Comparison of ENCODE assay signal across 9 cellular contexts in the genomic region with DNA sequence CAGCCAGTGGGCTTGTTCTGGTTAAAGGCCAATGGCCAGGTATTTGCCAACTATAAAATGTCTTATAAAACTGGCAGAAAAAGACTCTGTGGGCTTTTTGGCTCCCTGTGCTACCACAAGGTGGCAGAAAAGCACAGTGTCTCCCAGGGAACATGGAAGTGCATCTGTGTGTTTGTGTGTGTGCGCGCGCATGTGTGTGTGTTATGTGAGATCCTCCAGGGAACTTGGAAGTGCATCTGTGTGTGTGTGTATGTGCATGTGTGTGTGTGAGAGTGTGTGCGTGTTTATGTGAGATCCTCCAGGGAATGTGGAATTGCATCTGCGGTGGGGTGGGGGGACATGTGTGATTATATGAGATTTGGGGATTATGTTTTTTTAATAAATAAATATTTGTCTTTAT. TPM values are rescaled to one million over a fixed set of nuclear protein-coding genes. Genes with fewer than 3 reads are reported as not detected.
DNase-seq lines count a peak whose midpoint lies in the region; ATAC-seq and TF ChIP-seq lines count a peak whose summit lies in the region.
"Had no signal": no experiment of that assay in that cellular context is flagged by ENCODE, and none has a peak within 500 bp of the region (broad histone marks: within the 10 kb centered on the region; RNA-seq: fewer than 3 reads in every experiment).

No MANE protein-coding gene starts in this region.

- no peak for TF ChIP-seq POLR2A in uterus (IDR thresholded peaks at IDR 0.05)

- no peaks in the 10 kb centered on the region for H3F3A ChIP-seq in SK-N-SH (replicated peaks; ENCODE audit: insufficient read depth)

- TF ChIP-seq RAD21 in SK-N-SH (IDR thresholded peaks at IDR 0.05; ENCODE audit: low read length), result peak; percentile 82

- H2AFZ ChIP-seq in Karpas-422 (ENCODE audit: low read length) (0 out of 2 replicates have a peak overlapping the region, but pooled peaks have one; percentile 17), SK-N-SH (ENCODE audit: low read depth) (no peak overlapping the region)

- POLR2A ChIA-PET in SK-N-SH (lab: Yijun Ruan, JAX), result no interaction called here

- TF ChIP-seq CTCF in SK-N-SH (IDR thresholded peaks at IDR 0.05), result peak; percentile 63
- no peak for TF ChIP-seq CTCF in lung (IDR thresholded peaks at IDR 0.05; ENCODE audit: control extremely low read depth, extremely low read depth)
- no peak for TF ChIP-seq CTCF in coronary artery (IDR thresholded peaks at IDR 0.05)
- no peak for TF ChIP-seq CTCF in uterus (IDR thresholded peaks at IDR 0.05)

- H3K79me2 ChIP-seq in Karpas-422 (ENCODE audit: low read length), result no peaks in the 10 kb centered on the region
- H3K79me2 ChIP-seq in SK-N-SH (ENCODE audit: insufficient read depth), result no peaks in the 10 kb centered on the region

- no peak for ATAC-seq in lung (ENCODE audit: insufficient read depth, low FRiP score)

- intact Hi-C loops in uterus (cut with DNase I; ENCODE audit: low total_unique reads), result no loop called here

- H3K9me2 ChIP-seq in Karpas-422 (replicated peaks; ENCODE audit: insufficient read depth, low read length) (no peaks in the 10 kb centered on the region), SK-N-SH (no peaks in the 10 kb centered on the region)

- WGBS in SK-N-SH (ENCODE audit: low lambda C conversion rate), result 47% methylated on average over 5 of the region's 5 CpGs
- 72 to 76% methylated on average over 5 of the region's 5 CpGs for WGBS in lung, 2 donors

- peaks cover 2% of the 10 kb centered on the region; the same call in 1 of the 2 replicates for H3K4me1 ChIP-seq in Karpas-422 (ENCODE audit: low read length)
- no peaks in the 10 kb centered on the region for H3K4me1 ChIP-seq in SK-N-SH (ENCODE audit: control insufficient read depth in 1 of 2, insufficient read depth in 2 of 2, low read depth in 1 of 2, low read length in 1 of 2)
- H3K4me1 ChIP-seq in lung (ENCODE audit: control insufficient read depth in 2 of 2, insufficient read depth in 2 of 2, low read length in 2 of 2), result no peaks in the 10 kb centered on the region
- no peaks in the 10 kb centered on the region for H3K4me1 ChIP-seq in uterus

- TF ChIP-seq EP300 in SK-N-SH (IDR thresholded peaks at IDR 0.05; ENCODE audit: borderline replicate concordance in 1 of 2, low read depth in 1 of 2, low read length in 1 of 2), result no peak

- CTCF ChIA-PET in SK-N-SH (lab: Yijun Ruan, JAX), result interaction anchor here (0.7 to 2.1 kb wide), 9 partner anchors 10 to 476 kb away, joined by 3 to 14 read pairs (median 3); no protein-coding TSS in a partner anchor

- H3K9me3 ChIP-seq in Karpas-422 (ENCODE audit: low read length) (no peaks in the 10 kb centered on the region), SK-N-SH (no peaks in the 10 kb centered on the region), lung (ENCODE audit: control insufficient read depth in 2 of 2, insufficient read depth in 1 of 2, low read length in 1 of 2) (peaks cover 0 to 2% of the 10 kb centered on the region in 2 donors), uterus (no peaks in the 10 kb centered on the region)

- H3K27me3 ChIP-seq in Karpas-422 (ENCODE audit: low read length), result no peaks in the 10 kb centered on the region
- H3K27me3 ChIP-seq in SK-N-SH (ENCODE audit: insufficient read depth), result no peaks in the 10 kb centered on the region
- H3K27me3 ChIP-seq in lung (ENCODE audit: control insufficient read depth, insufficient read depth), result no peaks in the 10 kb centered on the region
- H3K27me3 ChIP-seq in uterus, result no peaks in the 10 kb centered on the region

- no peak overlapping the region for H3K4me3 ChIP-seq in Karpas-422 (ENCODE audit: low read length)
- no peak overlapping the region; a peak in 1 of 4 replicates for H3K4me3 ChIP-seq in SK-N-SH (ENCODE audit: low read depth in 2 of 2, low read length in 1 of 2)
- H3K4me3 ChIP-seq in lung, result no peak overlapping the region
- H3K4me3 ChIP-seq in coronary artery, result no peak overlapping the region
- no peak overlapping the region for H3K4me3 ChIP-seq in uterus

- DNase-seq in ELR (ENCODE audit: low read depth) (peak; percentile 69), Karpas-422 (peak; percentile 91), SK-N-SH (peak; percentile 52), lung (ENCODE audit: low spot score) (peak; percentile 36), stromal cell of bone marrow (ENCODE audit: low read depth) (peak; percentile 41), coronary artery (ENCODE audit: low spot score) (no peak), uterus (no peak)
- DNase-seq in central memory CD4-positive, alpha-beta T cell, result peak; percentile 15
- DNase-seq: activated T-cell treated with anti-CD3 and anti-CD28 coated beads, Interleukin-2, amount 50 U/mL, for 4 hours had no signal

- H3K27ac ChIP-seq in Karpas-422 (ENCODE audit: low read length) (no peak overlapping the region), SK-N-SH (ENCODE audit: low read depth in 2 of 2, low read length in 1 of 2) (no peak overlapping the region), lung (ENCODE audit: low read depth in 1 of 2, low read length in 1 of 2) (no peak overlapping the region), coronary artery (no peak overlapping the region), uterus (no peak overlapping the region)

- H3K36me3 ChIP-seq in Karpas-422 (ENCODE audit: insufficient read depth, low read length), result no peaks in the 10 kb centered on the region
- no peaks in the 10 kb centered on the region for H3K36me3 ChIP-seq in SK-N-SH (replicated peaks in 1 of 2; ENCODE audit: control insufficient read depth in 1 of 2, insufficient read depth in 2 of 2, low read length in 1 of 2)
- H3K36me3 ChIP-seq in lung (ENCODE audit: control insufficient read depth in 2 of 2, insufficient read depth in 2 of 2, low read length in 2 of 2), result no peaks in the 10 kb centered on the region
- no peaks in the 10 kb centered on the region for H3K36me3 ChIP-seq in uterus

- no peaks in the 10 kb centered on the region for H4K20me1 ChIP-seq in Karpas-422 (ENCODE audit: insufficient read depth, low read depth, low read length)
- H4K20me1 ChIP-seq in SK-N-SH (ENCODE audit: insufficient read depth), result no peaks in the 10 kb centered on the region

- H3K4me2 ChIP-seq in Karpas-422 (ENCODE audit: low read depth, low read length, poor library complexity, severe bottlenecking) (no peak overlapping the region), SK-N-SH (no peak overlapping the region)

- H3K9ac ChIP-seq in Karpas-422 (ENCODE audit: low read length) (no peak overlapping the region), SK-N-SH (no peak overlapping the region)

TF ChIP-seq in SK-N-SH, 30 proteins besides CTCF, POLR2A, EP300 and RAD21:
- peak; percentile 69 for TF ChIP-seq SMC3 (IDR thresholded peaks at IDR 0.05; ENCODE audit: low read depth, low read length)
- TF ChIP-seq RXRA (IDR thresholded peaks at IDR 0.05; ENCODE audit: borderline replicate concordance, low read depth), result no peak
- TF ChIP-seq MEF2A (IDR thresholded peaks at IDR 0.05; ENCODE audit: borderline replicate concordance, low read depth), result no peak
- TF ChIP-seq RFX5 (IDR thresholded peaks at IDR 0.05; ENCODE audit: low read length), result 0 out of 2 replicates have a peak, but pooled peaks have one; percentile 45
- peak; percentile 44; the same call in 1 of the 2 replicates for TF ChIP-seq NRF1 (IDR thresholded peaks at IDR 0.05; ENCODE audit: low read depth, low read length)

RNA-seq across cellular contexts. Expression of a gene that starts 30.2 kb away (rescaled TPM):
- total RNA-seq in Karpas-422 (2014; rRNA removed; shearing (Covaris generic); ENCODE audit: low replicate concordance), result 46.0 and 79.8 TPM in 2 replicates
- polyA plus RNA-seq in SK-N-SH (2012; rRNA removed), result 36.7 and 47.5 TPM in 2 replicates
- 36.1 and 39.5 TPM in 2 replicates for polyA plus RNA-seq in SK-N-SH (2012; cell fraction: cytosol; rRNA removed)
- 15.6 and 38.2 TPM in 2 replicates for polyA plus RNA-seq in SK-N-SH (2012; cell fraction: nucleus; rRNA removed)
- total RNA-seq in lung, result 10 to 100 TPM; 49.1 to 70.2 TPM
- polyA plus RNA-seq in lung, result 10 to 100 TPM; 25.1 to 41.6 TPM
- total RNA-seq in uterus, result 10 to 100 TPM; 26.6 to 50.4 (median 39.1) TPM

Comparison
In these comparisons a context has a peak if more than half of its experiments do, and no peak if none do; other contexts are left out.
1. DNase-seq: peak in ELR (single experiment), Karpas-422 (single experiment), SK-N-SH (single experiment), central memory CD4-positive, alpha-beta T cell (single experiment), lung (single experiment) and stromal cell of bone marrow (single experiment); none in coronary artery (single experiment) and uterus (0 of 2).